ENCODE assay signal across 9 cellular contexts in genomic region chr4:103915224-103915869, GRCh38.
DNase-seq lines count a peak whose midpoint lies in the region; TF ChIP-seq lines count a peak whose summit lies in the region.
"Had no signal": no experiment of that assay in that cellular context is flagged by ENCODE, and none has a peak within 500 bp of the region (broad histone marks: within the 10 kb centered on the region; RNA-seq: fewer than 3 reads in every experiment).

No MANE protein-coding gene starts in this region.

- WGBS in mammary epithelial cell (ENCODE audit: low coverage, missing lambda C conversion rate), result 30% methylated on average over 3 of the region's 3 CpGs

- no peaks in the 10 kb centered on the region for H3F3A ChIP-seq in MM.1S (ENCODE audit: insufficient read depth, low read length)

- H3K9ac ChIP-seq in MM.1S (ENCODE audit: low read length), result no peak overlapping the region
- no peak overlapping the region for H3K9ac ChIP-seq in mammary epithelial cell (ENCODE audit: insufficient read depth, low read length)

- peak overlapping the region; percentile 52 for H2AFZ ChIP-seq in MM.1S (ENCODE audit: low read length)
- no peak overlapping the region for H2AFZ ChIP-seq in mammary epithelial cell (ENCODE audit: low read depth, low read length)

- CTCF ChIA-PET in HEK293 (lab: Yijun Ruan, JAX) (interaction anchor here (0.6 to 1.2 kb wide), 6 partner anchors 9 to 1504 kb away, joined by 3 to 4 read pairs (median 3); no protein-coding TSS in a partner anchor), mammary epithelial cell (lab: Charles Lee; ENCODE audit: low non-redundant PET) (no interaction called here)

- H3K27me3 ChIP-seq in MM.1S (replicated peaks; ENCODE audit: insufficient read depth, low read length) (no peaks in the 10 kb centered on the region), mammary epithelial cell (ENCODE audit: insufficient read depth, low read length) (no peaks in the 10 kb centered on the region)
- H3K27me3 ChIP-seq: BLaER1 treated with 17β-estradiol and CSF1 and Interleukin-3, amounts not matched to agents 10 nM and 100 nM had no signal

- no peaks in the 10 kb centered on the region for H3K9me2 ChIP-seq in MM.1S (replicated peaks; ENCODE audit: insufficient read depth, low read length)

- H3K4me3 ChIP-seq in HEK293 (ENCODE audit: low read depth, low read length) (no peak overlapping the region), MM.1S (ENCODE audit: low read length) (no peak overlapping the region), mammary epithelial cell (replicated peaks in 1 of 3; ENCODE audit: insufficient read depth in 1 of 3, low read depth in 2 of 3, low read length in 3 of 3) (no peak overlapping the region)
- H3K4me3 ChIP-seq: BLaER1 treated with 17β-estradiol and CSF1 and Interleukin-3, amounts not matched to agents 10 nM and 100 nM had no signal

- intact Hi-C loops in mammary epithelial cell (cut with micrococcal nuclease), result loop anchor here (5.0 kb wide), 1 partner anchor 438 kb away; no protein-coding TSS in a partner anchor

- no peaks in the 10 kb centered on the region for H3K9me3 ChIP-seq in HEK293 (ENCODE audit: control insufficient read depth, insufficient read depth, low read depth, low read length)
- H3K9me3 ChIP-seq in MM.1S (replicated peaks; ENCODE audit: insufficient read depth, low read length), result no peaks in the 10 kb centered on the region
- H3K9me3 ChIP-seq in mammary epithelial cell (replicated peaks; ENCODE audit: insufficient read depth, low read length), result no peaks in the 10 kb centered on the region
- H3K9me3 ChIP-seq: BLaER1 treated with 17β-estradiol and CSF1 and Interleukin-3, amounts not matched to agents 10 nM and 100 nM had no signal

- in situ Hi-C loops in mammary epithelial cell (cut with MboI; ENCODE audit: low sequenced_read_pairs in 2 of 2), result loop anchor here (10.0 to 25.0 kb wide), 2 partner anchors 703 to 711 kb away; no protein-coding TSS in a partner anchor

- BruUV-seq in mammary epithelial cell (replicated peaks; lab: Mats Ljungman, UMichigan), result no TSS peak

- H3K27ac ChIP-seq in HEK293 (ENCODE audit: extremely low read depth, low read depth, low read length) (no peak overlapping the region), MM.1S (ENCODE audit: low read length) (no peak overlapping the region), mammary epithelial cell (ENCODE audit: insufficient read depth, low read depth, low read length) (no peak overlapping the region)
- H3K27ac ChIP-seq: BLaER1 treated with 17β-estradiol and CSF1 and Interleukin-3, amounts not matched to agents 10 nM and 100 nM had no signal

- H3K4me1 ChIP-seq in HEK293 (ENCODE audit: control insufficient read depth, insufficient read depth, low read length), result no peaks in the 10 kb centered on the region
- no peaks in the 10 kb centered on the region for H3K4me1 ChIP-seq in MM.1S (ENCODE audit: low read length)
- no peaks in the 10 kb centered on the region for H3K4me1 ChIP-seq in mammary epithelial cell (ENCODE audit: insufficient read depth, low read length)
- H3K4me1 ChIP-seq: BLaER1 treated with 17β-estradiol and CSF1 and Interleukin-3, amounts not matched to agents 10 nM and 100 nM had no signal

- TF ChIP-seq CTCF in HEK293 (tag by site-specific recombination; IDR thresholded peaks at IDR 0.05), result no peak
- peak; percentile 68 for TF ChIP-seq CTCF in MM.1S (IDR thresholded peaks at IDR 0.05; ENCODE audit: low read length)
- TF ChIP-seq CTCF in mammary epithelial cell (conservative IDR thresholded peaks at IDR 0.05 in 1 of 2, IDR thresholded peaks at IDR 0.05 in 1 of 2; ENCODE audit: extremely low read depth in 1 of 2, insufficient read depth in 1 of 2, low read depth in 1 of 2, low read length in 2 of 2), result peak; percentile 54 to 61

- H4K20me1 ChIP-seq in MM.1S (ENCODE audit: insufficient read depth, low read length) (no peaks in the 10 kb centered on the region), mammary epithelial cell (ENCODE audit: insufficient read depth, low read length) (no peaks in the 10 kb centered on the region)
- H4K20me1 ChIP-seq: BLaER1 treated with 17β-estradiol and CSF1 and Interleukin-3, amounts not matched to agents 10 nM and 100 nM had no signal

- peak; percentile 1 for DNase-seq in NCI-H1436 (lab: John Stamatoyannopoulos, UW)
- DNase-seq in NCI-H1436 treated with DMSO at 0.1 percent for 48 hours (lab: John Stamatoyannopoulos, UW), result no peak
- DNase-seq in MM.1S, result peak; percentile 65
- DNase-seq in mammary epithelial cell, result peak; percentile 7
- peak; percentile 48 for DNase-seq in pons (ENCODE audit: low spot score)
- DNase-seq in NK-92 treated with Interleukin-12 subunit alpha and Interleukin-12 subunit beta, amount 100 ng/mL, for 24 hours (lab: John Stamatoyannopoulos, UW), result no peak
- DNase-seq in 8988T, result no peak

- dilution Hi-C loops in mammary epithelial cell (cut with HindIII; ENCODE audit: low sequenced_read_pairs), result no loop called here

- H3K36me3 ChIP-seq in HEK293 (ENCODE audit: control insufficient read depth in 2 of 2, insufficient read depth in 1 of 2, low read length in 2 of 2) (no peaks in the 10 kb centered on the region), MM.1S (replicated peaks; ENCODE audit: insufficient read depth, low read length) (no peaks in the 10 kb centered on the region), mammary epithelial cell (ENCODE audit: insufficient read depth, low read length) (no peaks in the 10 kb centered on the region)
- H3K36me3 ChIP-seq: BLaER1 treated with 17β-estradiol and CSF1 and Interleukin-3, amounts not matched to agents 10 nM and 100 nM had no signal

- 0 out of 2 replicates have a peak overlapping the region, but pooled peaks have one; percentile 24 for H3K4me2 ChIP-seq in MM.1S (ENCODE audit: low read depth, low read length)
- H3K4me2 ChIP-seq in mammary epithelial cell (ENCODE audit: insufficient read depth, low read depth, low read length), result peak overlapping the region; percentile 36

- H3K79me2 ChIP-seq in MM.1S (ENCODE audit: low read length) (no peaks in the 10 kb centered on the region), mammary epithelial cell (ENCODE audit: insufficient read depth, low read length) (no peaks in the 10 kb centered on the region)

- POLR2A ChIA-PET in HEK293 (lab: Yijun Ruan, JAX), result no interaction called here

TF ChIP-seq in HEK293, 187 proteins besides CTCF, POLR2A, EP300 and RAD21:
- no peak for TF ChIP-seq ZNF223 (tag by site-specific recombination; IDR thresholded peaks at IDR 0.05)
- TF ChIP-seq ZNF654 (tag by site-specific recombination; IDR thresholded peaks at IDR 0.05; ENCODE audit: low read depth), result peak; percentile 60

Comparison
In these comparisons a context has a peak if more than half of its experiments do, and no peak if none do; other contexts are left out.
1. DNase-seq: peak in NCI-H1436 (single experiment), MM.1S (single experiment), mammary epithelial cell (single experiment) and pons (single experiment); none in NCI-H1436 treated with DMSO at 0.1 percent for 48 hours (single experiment), NK-92 treated with Interleukin-12 subunit alpha and Interleukin-12 subunit beta, amount 100 ng/mL, for 24 hours (single experiment) and 8988T (single experiment).